ENCODE assay signal across 3 cellular contexts in the genomic region with DNA sequence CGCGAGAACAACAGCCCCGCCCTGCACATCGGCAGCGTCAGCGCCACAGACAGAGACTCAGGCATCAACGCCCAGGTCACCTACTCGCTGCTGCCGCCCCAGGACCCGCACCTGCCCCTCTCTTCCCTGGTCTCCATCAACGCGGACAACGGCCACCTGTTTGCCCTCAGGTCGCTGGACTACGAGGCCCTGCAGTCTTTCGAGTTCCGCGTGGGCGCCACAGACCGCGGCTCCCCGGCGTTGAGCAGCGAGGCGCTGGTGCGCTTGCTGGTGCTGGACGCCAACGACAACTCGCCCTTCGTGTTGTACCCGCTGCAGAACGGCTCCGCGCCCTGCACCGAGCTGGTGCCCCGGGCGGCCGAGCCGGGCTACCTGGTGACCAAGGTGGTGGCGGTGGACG. TPM values are rescaled to one million over a fixed set of nuclear protein-coding genes. Genes with fewer than 3 reads are reported as not detected.
"Had no signal": no experiment of that assay in that cellular context is flagged by ENCODE, and none has a peak within 500 bp of the region (broad histone marks: within the 10 kb centered on the region; RNA-seq: fewer than 3 reads in every experiment).

No MANE protein-coding gene starts in this region.

RNA-seq across cellular contexts. Expression of a gene that starts 1.8 kb away (rescaled TPM):
- total RNA-seq: NCI-H460 had no signal

RNA-seq across cellular contexts. Expression of a gene that starts 16.6 kb away (rescaled TPM):
- total RNA-seq: M059J had no signal

RNA-seq across cellular contexts. Expression of a gene that starts 26.0 kb away (rescaled TPM):
- total RNA-seq: MCF 10A had no signal

RNA-seq across cellular contexts. Expression of a gene that starts 30.0 kb away (rescaled TPM):
- total RNA-seq: NCI-H460 had no signal
